9 cellular contexts compared by ENCODE assay signal in the genomic region with DNA sequence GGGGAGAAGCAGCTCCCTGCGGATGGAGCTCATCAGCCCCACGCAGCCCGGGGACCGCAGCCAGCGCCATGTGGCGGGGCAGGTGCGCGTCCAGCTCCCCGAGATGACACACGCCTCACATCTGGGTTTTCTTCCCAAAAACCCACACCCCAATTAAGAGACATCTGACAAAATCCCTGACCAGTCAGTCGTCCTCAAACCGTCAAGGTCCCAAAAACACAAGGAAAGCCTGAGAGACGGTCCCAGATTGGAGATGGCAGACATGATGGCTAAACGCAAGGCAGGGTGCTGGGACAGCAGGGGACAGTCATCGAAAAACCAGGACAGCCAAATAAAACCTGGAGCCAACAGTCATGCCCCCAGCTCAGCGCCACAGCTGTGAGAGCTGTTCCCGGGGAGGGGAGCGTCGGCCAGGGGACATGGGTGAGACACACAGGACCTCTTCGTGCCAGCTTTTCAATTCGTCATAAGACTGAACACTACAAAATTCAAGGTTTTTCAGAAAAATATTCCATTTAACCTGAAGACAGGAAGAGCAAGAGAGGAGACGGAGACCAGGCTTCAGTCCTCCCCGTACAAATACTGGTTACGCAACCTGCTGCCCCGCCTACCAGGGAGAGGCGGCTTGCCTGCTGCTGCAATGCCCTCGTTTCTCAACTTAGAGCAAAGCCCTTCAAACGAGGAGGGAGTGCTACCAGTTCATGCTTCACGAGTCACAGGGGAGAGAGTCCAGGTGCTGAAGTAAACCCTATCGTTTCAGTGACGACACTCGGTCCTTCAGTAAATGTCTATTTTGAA. TPM values are rescaled to one million over a fixed set of nuclear protein-coding genes. Genes with fewer than 3 reads are reported as not detected.
DNase-seq lines count a peak whose midpoint lies in the region; ATAC-seq and TF ChIP-seq lines count a peak whose summit lies in the region.
"Had no signal": no experiment of that assay in that cellular context is flagged by ENCODE, and none has a peak within 500 bp of the region (broad histone marks: within the 10 kb centered on the region; RNA-seq: fewer than 3 reads in every experiment).

No MANE protein-coding gene starts in this region.

- H3K27ac ChIP-seq in cardiac muscle cell (no peak overlapping the region), prostate gland (peak overlapping the region; percentile 61 to 65)

- 52% methylated on average over 32 of the region's 32 CpGs for WGBS in prostate gland

- no peaks in the 10 kb centered on the region for H3K4me1 Mint-ChIP-seq in activated CD4-positive, alpha-beta T cell treated with anti-CD3 and anti-CD28 coated beads, Interleukin-2, amount 10 ng/mL, durations not matched to agents 7 days and 5 days

- no peak for TF ChIP-seq CTCF in cardiac muscle cell (IDR thresholded peaks at IDR 0.05; ENCODE audit: low read depth, low read length)
- TF ChIP-seq CTCF in prostate gland (IDR thresholded peaks at IDR 0.05), result no peak

- H3K36me3 ChIP-seq in cardiac muscle cell, result peaks cover 3% of the 10 kb centered on the region
- H3K36me3 ChIP-seq in prostate gland, result no peaks in the 10 kb centered on the region

- no peaks in the 10 kb centered on the region for H3K9me3 ChIP-seq in cardiac muscle cell (ENCODE audit: low read depth)
- no peaks in the 10 kb centered on the region for H3K9me3 ChIP-seq in prostate gland

- H3K36me3 Mint-ChIP-seq in activated CD4-positive, alpha-beta T cell treated with anti-CD3 and anti-CD28 coated beads, Interleukin-2, amount 10 ng/mL, durations not matched to agents 7 days and 5 days (ENCODE audit: low read depth), result no peaks in the 10 kb centered on the region

- no peak for ATAC-seq in HG03457 (IDR thresholded peaks at IDR 0.05; ENCODE audit: unreplicated experiment)

- DNase-seq in HS-5 (ENCODE audit: low read depth) (peak; percentile 10), SW480 (ENCODE audit: low spot score) (peak; percentile 43), cardiac muscle cell (ENCODE audit: low read depth in 1 of 2, low spot score in 1 of 2) (peak; percentile 50 to 89), prostate gland (ENCODE audit: low spot score) (peak; percentile 84), NCI-H146 treated with DMSO at 0.1 percent for 48 hours (lab: John Stamatoyannopoulos, UW; ENCODE audit: unreplicated experiment) (no peak)
- DNase-seq in central memory CD4-positive, alpha-beta T cell, result no peak
- DNase-seq in activated CD4-positive, alpha-beta T cell treated with anti-CD3 and anti-CD28 coated beads, Interleukin-2, amount 10 ng/mL, durations not matched to agents 7 days and 5 days, result no peak

- H3K27me3 ChIP-seq in cardiac muscle cell (no peaks in the 10 kb centered on the region), prostate gland (replicated peaks; ENCODE audit: insufficient read depth) (no peaks in the 10 kb centered on the region)

- no peak overlapping the region for H3K27ac Mint-ChIP-seq in activated CD4-positive, alpha-beta T cell treated with anti-CD3 and anti-CD28 coated beads, Interleukin-2, amount 10 ng/mL, durations not matched to agents 7 days and 5 days

- H3K4me1 ChIP-seq in cardiac muscle cell (ENCODE audit: low read depth), result peaks cover 7% of the 10 kb centered on the region
- peaks cover 23% of the 10 kb centered on the region for H3K4me1 ChIP-seq in prostate gland (replicated peaks)

- H3K9me3 Mint-ChIP-seq in activated CD4-positive, alpha-beta T cell treated with anti-CD3 and anti-CD28 coated beads, Interleukin-2, amount 10 ng/mL, durations not matched to agents 7 days and 5 days, result no peaks in the 10 kb centered on the region
- H3K9me3 Mint-ChIP-seq: central memory CD8-positive, alpha-beta T cell had no signal

- H3K27me3 Mint-ChIP-seq in activated CD4-positive, alpha-beta T cell treated with anti-CD3 and anti-CD28 coated beads, Interleukin-2, amount 10 ng/mL, durations not matched to agents 7 days and 5 days, result no peaks in the 10 kb centered on the region
- H3K27me3 Mint-ChIP-seq: central memory CD8-positive, alpha-beta T cell had no signal

- no peak overlapping the region for H3K4me3 Mint-ChIP-seq in activated CD4-positive, alpha-beta T cell treated with anti-CD3 and anti-CD28 coated beads, Interleukin-2, amount 10 ng/mL, durations not matched to agents 7 days and 5 days
- H3K4me3 Mint-ChIP-seq: central memory CD8-positive, alpha-beta T cell had no signal

- intact Hi-C loops in prostate gland (cut with DNase I), result no loop called here

- CTCF ChIA-PET in activated CD4-positive, alpha-beta T cell treated with anti-CD3 and anti-CD28 coated beads, Interleukin-2, amount 10 ng/mL, durations not matched to agents 7 days and 5 days (lab: Charles Lee), result no interaction called here

- H3K4me3 ChIP-seq in cardiac muscle cell (no peak overlapping the region), prostate gland (no peak overlapping the region)

- peak; percentile 19 for TF ChIP-seq POLR2A in prostate gland (IDR thresholded peaks at IDR 0.05)

- POLR2A ChIA-PET in activated CD4-positive, alpha-beta T cell treated with anti-CD3 and anti-CD28 coated beads, Interleukin-2, amount 10 ng/mL, durations not matched to agents 7 days and 5 days (lab: Charles Lee), result interaction anchor here (0.6 kb wide), 1 partner anchor 224 kb away, joined by 3 read pairs; a partner anchor contains a TSS

RNA-seq across cellular contexts. Expression of a gene that starts 10.5 kb away (rescaled TPM):
- total RNA-seq in cardiac muscle cell (34.7 and 39.0 TPM in 2 replicates), prostate gland (100 to 1,000 TPM in 1 of 2 donors, 10 to 100 TPM in 1; 72.8 to 161 TPM)
- polyA plus RNA-seq in cardiac muscle cell, result 58.7 and 61.8 TPM in 2 replicates
- total RNA-seq in activated CD4-positive, alpha-beta T cell treated with anti-CD3 and anti-CD28 coated beads, Interleukin-2, amount 10 ng/mL, durations not matched to agents 7 days and 5 days, result 10 to 100 TPM; 35.3 to 35.6 TPM

Comparison
In these comparisons a context has a peak if more than half of its experiments do, and no peak if none do; other contexts are left out.
1. DNase-seq: peak in HS-5 (single experiment), SW480 (single experiment), cardiac muscle cell (2 of 2) and prostate gland (single experiment); none in NCI-H146 treated with DMSO at 0.1 percent for 48 hours (single experiment), central memory CD4-positive, alpha-beta T cell (single experiment) and activated CD4-positive, alpha-beta T cell treated with anti-CD3 and anti-CD28 coated beads, Interleukin-2, amount 10 ng/mL, durations not matched to agents 7 days and 5 days (single experiment).